In genomic region chr4:8268211-8268610, GRCh38 we compare ENCODE assay signal across 20 cellular contexts. TPM values are rescaled to one million over a fixed set of nuclear protein-coding genes. Genes with fewer than 3 reads are reported as not detected.
"Had no signal": no experiment of that assay in that cellular context is flagged by ENCODE, and none has a peak within 500 bp of the region (broad histone marks: within the 10 kb centered on the region; RNA-seq: fewer than 3 reads in every experiment).

No MANE protein-coding gene starts in this region.

- H3K27ac ChIP-seq: dorsolateral prefrontal cortex, gastrocnemius medialis, left lung, lower lobe of right lung had no signal

- H3K4me3 ChIP-seq: coronary artery, dorsolateral prefrontal cortex, esophagus squamous epithelium, gastrocnemius medialis, heart right ventricle, left lung, lower lobe of right lung had no signal

- H3K9me3 ChIP-seq: esophagus squamous epithelium, gastrocnemius medialis, heart right ventricle, left lung, lower lobe of right lung had no signal

- H3K27me3 ChIP-seq: gastrocnemius medialis had no signal

- H3K4me3 Mint-ChIP-seq: naive thymus-derived CD4-positive, alpha-beta T cell had no signal

- H3K36me3 Mint-ChIP-seq: naive thymus-derived CD4-positive, alpha-beta T cell had no signal

- DNase-seq: dermis blood vessel endothelial cell; dorsolateral prefrontal cortex; effector CD4-positive, alpha-beta T cell; effector memory CD4-positive, alpha-beta T cell; esophagus squamous epithelium; foreskin fibroblast; foreskin melanocyte; gastrocnemius medialis; glutamatergic neuron; heart right ventricle; hippocampal formation; left cardiac atrium; left lung; left ventricle myocardium superior; lower lobe of right lung; mesendoderm; naive thymus-derived CD4-positive, alpha-beta T cell had no signal

- ATAC-seq: gastrocnemius medialis; heart right ventricle; left cardiac atrium; left lung; left ventricle myocardium superior; lower lobe of right lung; naive thymus-derived CD4-positive, alpha-beta T cell had no signal

- H3K36me3 ChIP-seq: esophagus squamous epithelium, gastrocnemius medialis, heart right ventricle, left lung, lower lobe of right lung had no signal

RNA-seq across cellular contexts. Expression of gene HTRA3, which starts 1.3 kb away (rescaled TPM):
- total RNA-seq: mononuclear cell; naive thymus-derived CD4-positive, alpha-beta T cell had no signal
- polyA plus RNA-seq: keratinocyte; naive thymus-derived CD4-positive, alpha-beta T cell had no signal
